ENCODE assay signal across 9 cellular contexts in genomic region chr18:72940509-72940908, GRCh38.
"Had no signal": no experiment of that assay in that cellular context is flagged by ENCODE, and none has a peak within 500 bp of the region (broad histone marks: within the 10 kb centered on the region; RNA-seq: fewer than 3 reads in every experiment).

No MANE protein-coding gene starts in this region.

- H3K27ac ChIP-seq: GM23248, KMS-11 had no signal

- ATAC-seq: HCT116 had no signal

- H3K36me3 ChIP-seq: HAP-1 had no signal

- H3K4me1 ChIP-seq: HAP-1 had no signal

- DNase-seq: GM23248, GOT3, H7, HFFc6, KBM-7 had no signal

- H3K9me3 ChIP-seq: HAP-1 had no signal

- H2AFZ ChIP-seq: GM23248 had no signal

- FAIRE-seq: HTR-8/SVneo had no signal

- H3K4me3 ChIP-seq: GM23248, HAP-1 had no signal

- H3K4me2 ChIP-seq: KMS-11 had no signal

- H3K9ac ChIP-seq: GM23248, KMS-11 had no signal
